19 cellular contexts compared by ENCODE assay signal in the genomic region with DNA sequence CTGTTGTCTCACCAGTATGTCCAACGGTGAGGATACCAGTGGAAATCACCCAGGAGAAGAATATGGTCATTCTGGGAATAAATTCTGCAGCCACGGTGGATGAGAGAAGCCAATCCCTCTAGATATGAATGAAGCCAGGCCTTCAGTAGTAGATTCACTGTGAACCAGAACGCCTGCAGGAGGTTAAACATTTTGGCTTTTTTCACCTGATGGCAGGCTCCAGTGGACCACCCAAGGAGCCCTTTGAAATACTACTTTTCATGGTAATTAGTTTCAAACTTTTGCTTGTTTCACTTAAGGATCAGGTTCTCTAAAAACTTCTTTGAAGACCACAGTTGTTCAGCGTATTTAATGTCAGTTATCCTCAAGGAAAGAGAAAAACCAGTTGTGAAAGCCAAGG.
"Had no signal": no experiment of that assay in that cellular context is flagged by ENCODE, and none has a peak within 500 bp of the region (broad histone marks: within the 10 kb centered on the region; RNA-seq: fewer than 3 reads in every experiment).

No MANE protein-coding gene starts in this region.

- H3K9ac ChIP-seq: parathyroid adenoma had no signal

- H3K27me3 Mint-ChIP-seq: effector memory CD8-positive, alpha-beta T cell; stimulated activated naive B cell treated with anti-CD40 and anti-IgM and Interleukin-4, amounts not matched to agents 10 μg/mL and 1 μg/mL and 100 μg/mL, for 72 hours; stimulated activated naive CD8-positive, alpha-beta T cell treated with anti-CD3 and anti-CD28 coated beads, Interleukin-15, Interleukin-2, amounts not matched to agents 100 ng/mL and 50 ng/mL, for 24 hours had no signal

- H3K27ac Mint-ChIP-seq: effector memory CD8-positive, alpha-beta T cell; natural killer cell; progenitor cell of endocrine pancreas; stimulated activated naive B cell treated with anti-CD40 and anti-IgM and Interleukin-4, amounts not matched to agents 10 μg/mL and 1 μg/mL and 100 μg/mL, for 72 hours; stimulated activated naive CD8-positive, alpha-beta T cell treated with anti-CD3 and anti-CD28 coated beads, Interleukin-15, Interleukin-2, amounts not matched to agents 100 ng/mL and 50 ng/mL, for 24 hours had no signal

- DNase-seq: cortex of kidney; effector memory CD8-positive, alpha-beta T cell; hypothalamus; kidney; left lung; mammary epithelial cell; natural killer cell; right lobe of liver; small intestine; stimulated activated CD4-positive, alpha-beta T cell treated with anti-CD3 and anti-CD28 coated beads, Interleukin-15, amount 100 ng/mL, for 24 hours; stimulated activated CD4-positive, alpha-beta T cell treated with anti-CD3 and anti-CD28 coated beads, Interleukin-2, amount 100 ng/mL, for 48 hours; stimulated activated naive B cell treated with anti-CD40 and anti-IgM and Interleukin-4, amounts not matched to agents 10 μg/mL and 1 μg/mL and 100 μg/mL, for 72 hours; upper lobe of left lung had no signal

- H3K9me3 Mint-ChIP-seq: effector memory CD8-positive, alpha-beta T cell; natural killer cell; neural crest cell; stimulated activated naive B cell treated with anti-CD40 and anti-IgM and Interleukin-4, amounts not matched to agents 10 μg/mL and 1 μg/mL and 100 μg/mL, for 72 hours; stimulated activated naive CD8-positive, alpha-beta T cell treated with anti-CD3 and anti-CD28 coated beads, Interleukin-15, Interleukin-2, amounts not matched to agents 100 ng/mL and 50 ng/mL, for 24 hours had no signal

- H3K27ac ChIP-seq: left lung, parathyroid adenoma, right lobe of liver, thoracic aorta, tibial nerve, upper lobe of left lung had no signal

- H2AFZ ChIP-seq: parathyroid adenoma had no signal

- H3K36me3 ChIP-seq: left lung, right lobe of liver, thoracic aorta, tibial nerve, upper lobe of left lung had no signal

- H3K9me3 ChIP-seq: left lung, right lobe of liver, thoracic aorta, tibial nerve, upper lobe of left lung had no signal

- H3K27me3 ChIP-seq: left lung, right lobe of liver, tibial nerve, upper lobe of left lung had no signal

- H3K79me2 ChIP-seq: parathyroid adenoma had no signal

- H3K4me1 ChIP-seq: left lung, parathyroid adenoma had no signal

- H3K4me3 Mint-ChIP-seq: effector memory CD8-positive, alpha-beta T cell; natural killer cell; neural crest cell; stimulated activated naive B cell treated with anti-CD40 and anti-IgM and Interleukin-4, amounts not matched to agents 10 μg/mL and 1 μg/mL and 100 μg/mL, for 72 hours; stimulated activated naive CD8-positive, alpha-beta T cell treated with anti-CD3 and anti-CD28 coated beads, Interleukin-15, Interleukin-2, amounts not matched to agents 100 ng/mL and 50 ng/mL, for 24 hours had no signal

- H3K4me1 Mint-ChIP-seq: neural crest cell; stimulated activated naive B cell treated with anti-CD40 and anti-IgM and Interleukin-4, amounts not matched to agents 10 μg/mL and 1 μg/mL and 100 μg/mL, for 72 hours had no signal

- H3K36me3 Mint-ChIP-seq: natural killer cell; stimulated activated naive B cell treated with anti-CD40 and anti-IgM and Interleukin-4, amounts not matched to agents 10 μg/mL and 1 μg/mL and 100 μg/mL, for 72 hours had no signal

- H3K4me3 ChIP-seq: left lung, right lobe of liver, thoracic aorta, tibial nerve, upper lobe of left lung had no signal

- ATAC-seq: effector memory CD8-positive, alpha-beta T cell; left lung; natural killer cell; right lobe of liver; stimulated activated naive B cell treated with anti-CD40 and anti-IgM and Interleukin-4, amounts not matched to agents 10 μg/mL and 1 μg/mL and 100 μg/mL, for 72 hours had no signal
